In genomic region chr6:105179244-105180065, GRCh38 we compare ENCODE assay signal across 1 cellular context.
TF ChIP-seq lines count a peak whose summit lies in the region.

Gene POPDC3, minus strand, starts transcription at chr6:105180014. Its CDS starts 18,105 bp downstream, at chr6:105161909.

TF ChIP-seq in HEK293, 187 proteins besides CTCF, POLR2A, EP300 and RAD21 (continued from another document and continues in another):
- TF ChIP-seq ZNF362 (tag by site-specific recombination; IDR thresholded peaks at IDR 0.05) (no peak), SP2 (tag by site-specific recombination; IDR thresholded peaks at IDR 0.05) (no peak), ZBTB21 (tag by site-specific recombination; IDR thresholded peaks at IDR 0.05) (no peak), ZFP41 (tag by site-specific recombination; IDR thresholded peaks at IDR 0.05; ENCODE audit: borderline replicate concordance) (no peak), ZNF133 (tag by site-specific recombination; IDR thresholded peaks at IDR 0.05) (no peak), ZNF423 (tag by site-specific recombination; IDR thresholded peaks at IDR 0.05) (0 out of 2 replicates have a peak, but pooled peaks have one; percentile 10), ZNF843 (tag by site-specific recombination; IDR thresholded peaks at IDR 0.05) (no peak), ZNF837 (tag by site-specific recombination; IDR thresholded peaks at IDR 0.05) (no peak), KLF7 (tag by site-specific recombination; IDR thresholded peaks at IDR 0.05; ENCODE audit: borderline replicate concordance) (no peak), INSM2 (tag by site-specific recombination; IDR thresholded peaks at IDR 0.05) (no peak), ZEB2 (tag by site-specific recombination; IDR thresholded peaks at IDR 0.05) (peak; percentile 52; the same call in 1 of the 2 replicates), FEZF1 (tag by site-specific recombination; IDR thresholded peaks at IDR 0.05) (no peak), ZNF426 (tag by site-specific recombination; IDR thresholded peaks at IDR 0.05) (no peak), ZNF19 (tag by site-specific recombination; IDR thresholded peaks at IDR 0.05; ENCODE audit: low read depth) (no peak), ZNF24 (tag by site-specific recombination; IDR thresholded peaks at IDR 0.05) (no peak), MYNN (tag by site-specific recombination; IDR thresholded peaks at IDR 0.05; ENCODE audit: borderline replicate concordance) (no peak), ZNF658 (tag by site-specific recombination; IDR thresholded peaks at IDR 0.05) (no peak), ZNF473 (tag by site-specific recombination; IDR thresholded peaks at IDR 0.05) (no peak), RBAK (tag by site-specific recombination; IDR thresholded peaks at IDR 0.05) (no peak), ZNF138 (tag by site-specific recombination; IDR thresholded peaks at IDR 0.05; ENCODE audit: borderline replicate concordance) (no peak), ZNF174 (tag by site-specific recombination; IDR thresholded peaks at IDR 0.05) (no peak), ZNF140 (tag by site-specific recombination; IDR thresholded peaks at IDR 0.05) (no peak), ZNF776 (tag by site-specific recombination; IDR thresholded peaks at IDR 0.05; ENCODE audit: borderline replicate concordance) (no peak), HOXD13 (CRISPR knock-in tag; IDR thresholded peaks at IDR 0.05; ENCODE audit: borderline replicate concordance) (no peak), ZIC2 (tag by site-specific recombination; IDR thresholded peaks at IDR 0.05) (no peak), ZNF600 (tag by site-specific recombination; IDR thresholded peaks at IDR 0.05) (peak; percentile 58; the same call in 1 of the 2 replicates), ZNF274 (IDR thresholded peaks at IDR 0.05; ENCODE audit: low read length) (no peak), ZNF274 (tag by site-specific recombination; IDR thresholded peaks at IDR 0.05; ENCODE audit: borderline replicate concordance) (no peak), REST (tag by site-specific recombination; IDR thresholded peaks at IDR 0.05) (peak; percentile 74), ZNF664 (tag by site-specific recombination; IDR thresholded peaks at IDR 0.05) (no peak), ZNF394 (tag by site-specific recombination; IDR thresholded peaks at IDR 0.05; ENCODE audit: borderline replicate concordance) (no peak), KLF10 (tag by site-specific recombination; IDR thresholded peaks at IDR 0.05) (no peak), ZNF558 (tag by site-specific recombination; IDR thresholded peaks at IDR 0.05) (no peak), ZBTB1 (tag by site-specific recombination; IDR thresholded peaks at IDR 0.05) (no peak), ZNF404 (tag by site-specific recombination; IDR thresholded peaks at IDR 0.05) (no peak), PRDM4 (tag by site-specific recombination; IDR thresholded peaks at IDR 0.05) (peak; percentile 72), ZNF211 (tag by site-specific recombination; IDR thresholded peaks at IDR 0.05; ENCODE audit: low read depth) (no peak), ZFP3 (tag by site-specific recombination; IDR thresholded peaks at IDR 0.05; ENCODE audit: low read depth) (no peak), KLF1 (tag by site-specific recombination; IDR thresholded peaks at IDR 0.05) (no peak), ZNF132 (tag by site-specific recombination; IDR thresholded peaks at IDR 0.05; ENCODE audit: borderline replicate concordance) (no peak), ZNF169 (tag by site-specific recombination; IDR thresholded peaks at IDR 0.05) (no peak), ZNF530 (tag by site-specific recombination; IDR thresholded peaks at IDR 0.05; ENCODE audit: low read depth) (no peak), ZNF112 (tag by site-specific recombination; IDR thresholded peaks at IDR 0.05) (no peak), ZNF221 (tag by site-specific recombination; IDR thresholded peaks at IDR 0.05; ENCODE audit: borderline replicate concordance) (no peak), TRIM28 (IDR thresholded peaks at IDR 0.05; ENCODE audit: borderline replicate concordance, low read length) (no peak), ZNF785 (tag by site-specific recombination; IDR thresholded peaks at IDR 0.05) (no peak), ZNF548 (tag by site-specific recombination; IDR thresholded peaks at IDR 0.05) (no peak), HIC1 (tag by site-specific recombination; IDR thresholded peaks at IDR 0.05) (no peak), GFI1B (tag by site-specific recombination; IDR thresholded peaks at IDR 0.05) (no peak), BCL6B (tag by site-specific recombination; IDR thresholded peaks at IDR 0.05) (no peak), OVOL3 (tag by site-specific recombination; IDR thresholded peaks at IDR 0.05) (no peak), ZNF148 (tag by site-specific recombination; IDR thresholded peaks at IDR 0.05; ENCODE audit: borderline replicate concordance) (no peak), ZBTB6 (tag by site-specific recombination; IDR thresholded peaks at IDR 0.05) (no peak)
